Comparison of ENCODE assay signal across 1 cellular context in genomic region chr9:135085830-135086546, GRCh38.
A peak's percentile ranks its signal among the peaks of the same experiment; 100 is the strongest.
TF ChIP-seq lines count a peak whose summit lies in the region.

No MANE protein-coding gene starts in this region.

TF ChIP-seq in HepG2, 621 proteins besides CTCF, POLR2A, EP300 and RAD21 (continued from another document and continues in another):
- no peak; a peak in 2 of 4 replicates for TF ChIP-seq REST (IDR thresholded peaks at IDR 0.05; ENCODE audit: borderline replicate concordance in 1 of 2, low read depth in 1 of 2, low read length in 2 of 2)
- TF ChIP-seq SNAPC5 (CRISPR knock-in tag; IDR thresholded peaks at IDR 0.05; ENCODE audit: borderline replicate concordance) = no peak
- TF ChIP-seq ZNF589 (CRISPR knock-in tag; conservative IDR thresholded peaks at IDR 0.05) = no peak
- no peak for TF ChIP-seq ZMAT3 (CRISPR knock-in tag; conservative IDR thresholded peaks at IDR 0.05)
- no peak for TF ChIP-seq ZNF543 (CRISPR knock-in tag; IDR thresholded peaks at IDR 0.05)
- no peak for TF ChIP-seq ZBTB44 (CRISPR knock-in tag; IDR thresholded peaks at IDR 0.05)
- TF ChIP-seq SP2 (CRISPR knock-in tag; IDR thresholded peaks at IDR 0.05) = no peak
- TF ChIP-seq RCOR2 (CRISPR knock-in tag; IDR thresholded peaks at IDR 0.05) = peak; percentile 46; the same call in 1 of the 2 replicates
- peak; percentile 29; the same call in 1 of the 2 replicates for TF ChIP-seq ZNF652 (CRISPR knock-in tag; IDR thresholded peaks at IDR 0.05; ENCODE audit: borderline replicate concordance, low read depth)
- no peak for TF ChIP-seq JDP2 (CRISPR knock-in tag; IDR thresholded peaks at IDR 0.05; ENCODE audit: borderline replicate concordance)
- TF ChIP-seq ZBTB46 (CRISPR knock-in tag; IDR thresholded peaks at IDR 0.05; ENCODE audit: borderline replicate concordance) = no peak
- no peak for TF ChIP-seq FOXC1 (CRISPR knock-in tag; IDR thresholded peaks at IDR 0.05; ENCODE audit: borderline replicate concordance)
- TF ChIP-seq ZNF160 (CRISPR knock-in tag; IDR thresholded peaks at IDR 0.05) = no peak
- no peak for TF ChIP-seq ZNF441 (CRISPR knock-in tag; IDR thresholded peaks at IDR 0.05; ENCODE audit: borderline replicate concordance)
- TF ChIP-seq ZSCAN5A (CRISPR knock-in tag; IDR thresholded peaks at IDR 0.05; ENCODE audit: borderline replicate concordance) = no peak
- no peak for TF ChIP-seq ZNF780A (CRISPR knock-in tag; IDR thresholded peaks at IDR 0.05)
- no peak for TF ChIP-seq ZNF383 (CRISPR knock-in tag; IDR thresholded peaks at IDR 0.05; ENCODE audit: borderline replicate concordance)
- TF ChIP-seq HMG20B (CRISPR knock-in tag; conservative IDR thresholded peaks at IDR 0.05) = 0 out of 2 replicates have a peak, but pooled peaks have one; percentile 49
- TF ChIP-seq ZNF644 (CRISPR knock-in tag; IDR thresholded peaks at IDR 0.05; ENCODE audit: low read depth) = peak; percentile 12; the same call in 1 of the 2 replicates
- no peak for TF ChIP-seq ELK4 (CRISPR knock-in tag; IDR thresholded peaks at IDR 0.05; ENCODE audit: borderline replicate concordance)
- TF ChIP-seq GABPB1 (CRISPR knock-in tag; IDR thresholded peaks at IDR 0.05) = peak; percentile 58
- no peak for TF ChIP-seq ZBTB10 (CRISPR knock-in tag; IDR thresholded peaks at IDR 0.05; ENCODE audit: borderline replicate concordance)
- TF ChIP-seq ZNF260 (CRISPR knock-in tag; IDR thresholded peaks at IDR 0.05; ENCODE audit: borderline replicate concordance, low read depth) = no peak
- no peak for TF ChIP-seq ZNF550 (CRISPR knock-in tag; IDR thresholded peaks at IDR 0.05; ENCODE audit: borderline replicate concordance)
- no peak for TF ChIP-seq HCFC1 (IDR thresholded peaks at IDR 0.05; ENCODE audit: low read depth, low read length)
- TF ChIP-seq ZFP36L2 (CRISPR knock-in tag; IDR thresholded peaks at IDR 0.05) = no peak
- no peak for TF ChIP-seq TBL1XR1 (IDR thresholded peaks at IDR 0.05; ENCODE audit: borderline replicate concordance, low read length, partially characterized antibody)
- TF ChIP-seq MLLT10 (CRISPR knock-in tag; IDR thresholded peaks at IDR 0.05) = no peak
- TF ChIP-seq ZNF556 (CRISPR knock-in tag; IDR thresholded peaks at IDR 0.05; ENCODE audit: borderline replicate concordance) = peak; percentile 76; the same call in 1 of the 2 replicates
- TF ChIP-seq SMARCE1 (IDR thresholded peaks at IDR 0.05; ENCODE audit: borderline replicate concordance) = no peak
- TF ChIP-seq YY1 (IDR thresholded peaks at IDR 0.05; ENCODE audit: insufficient read depth, insufficient replicate concordance, low read depth, low read length) = peak; percentile 40
- TF ChIP-seq ZNF235 (CRISPR knock-in tag; IDR thresholded peaks at IDR 0.05; ENCODE audit: borderline replicate concordance) = no peak
- no peak for TF ChIP-seq SALL2 (CRISPR knock-in tag; IDR thresholded peaks at IDR 0.05)
- peak; percentile 52; the same call in 1 of the 2 replicates for TF ChIP-seq IRF9 (CRISPR knock-in tag; IDR thresholded peaks at IDR 0.05; ENCODE audit: borderline replicate concordance)
- TF ChIP-seq BHLHE40 (IDR thresholded peaks at IDR 0.05; ENCODE audit: low read length) = peak; percentile 46; the same call in 1 of the 2 replicates
- no peak for TF ChIP-seq ZNF674 (CRISPR knock-in tag; IDR thresholded peaks at IDR 0.05; ENCODE audit: low read depth)
- TF ChIP-seq ZNF251 (CRISPR knock-in tag; IDR thresholded peaks at IDR 0.05) = no peak
- TF ChIP-seq MLX (CRISPR knock-in tag; IDR thresholded peaks at IDR 0.05) = peak; percentile 79
- no peak for TF ChIP-seq ZC3H13 (CRISPR knock-in tag; IDR thresholded peaks at IDR 0.05)
- no peak for TF ChIP-seq ATF7 (IDR thresholded peaks at IDR 0.05)
- no peak for TF ChIP-seq ATF7 (CRISPR knock-in tag; IDR thresholded peaks at IDR 0.05)
- TF ChIP-seq GMEB2 (CRISPR knock-in tag; IDR thresholded peaks at IDR 0.05; ENCODE audit: low read depth) = no peak
- no peak for TF ChIP-seq ARID2 (CRISPR knock-in tag; IDR thresholded peaks at IDR 0.05; ENCODE audit: borderline replicate concordance)
- peak; percentile 53 for TF ChIP-seq SMC3 (IDR thresholded peaks at IDR 0.05; ENCODE audit: low read length)
- TF ChIP-seq ZFP41 (CRISPR knock-in tag; IDR thresholded peaks at IDR 0.05; ENCODE audit: borderline replicate concordance) = no peak
- no peak for TF ChIP-seq DNMT1 (CRISPR knock-in tag; IDR thresholded peaks at IDR 0.05)
- no peak for TF ChIP-seq MZF1 (CRISPR knock-in tag; IDR thresholded peaks at IDR 0.05; ENCODE audit: borderline replicate concordance)
- TF ChIP-seq ZNF740 (CRISPR knock-in tag; IDR thresholded peaks at IDR 0.05) = no peak
